1 cellular context compared by ENCODE assay signal in genomic region chr21:19507682-19508260, GRCh38.
TF ChIP-seq lines count a peak whose summit lies in the region.

No MANE protein-coding gene starts in this region.

TF ChIP-seq in GM23338, 12 proteins besides CTCF, POLR2A, EP300 and RAD21 (continued from another document):
- no peak for TF ChIP-seq ZNF462 (CRISPR knock-in tag; IDR thresholded peaks at IDR 0.05)
- no peak for TF ChIP-seq EZH2 (IDR thresholded peaks at IDR 0.05; ENCODE audit: low read depth, unreplicated experiment)
- TF ChIP-seq NANOG (IDR thresholded peaks at IDR 0.05; ENCODE audit: borderline replicate concordance), result no peak
- TF ChIP-seq ZNF114 (CRISPR knock-in tag; IDR thresholded peaks at IDR 0.05), result no peak
- TF ChIP-seq POLR2AphosphoS5 (IDR thresholded peaks at IDR 0.05; ENCODE audit: low read depth), result no peak
- no peak for TF ChIP-seq JUNB (IDR thresholded peaks at IDR 0.05; ENCODE audit: unreplicated experiment)
- TF ChIP-seq EZH2phosphoT487 (IDR thresholded peaks at IDR 0.05; ENCODE audit: unreplicated experiment), result no peak
